8 cellular contexts compared by ENCODE assay signal in the genomic region with DNA sequence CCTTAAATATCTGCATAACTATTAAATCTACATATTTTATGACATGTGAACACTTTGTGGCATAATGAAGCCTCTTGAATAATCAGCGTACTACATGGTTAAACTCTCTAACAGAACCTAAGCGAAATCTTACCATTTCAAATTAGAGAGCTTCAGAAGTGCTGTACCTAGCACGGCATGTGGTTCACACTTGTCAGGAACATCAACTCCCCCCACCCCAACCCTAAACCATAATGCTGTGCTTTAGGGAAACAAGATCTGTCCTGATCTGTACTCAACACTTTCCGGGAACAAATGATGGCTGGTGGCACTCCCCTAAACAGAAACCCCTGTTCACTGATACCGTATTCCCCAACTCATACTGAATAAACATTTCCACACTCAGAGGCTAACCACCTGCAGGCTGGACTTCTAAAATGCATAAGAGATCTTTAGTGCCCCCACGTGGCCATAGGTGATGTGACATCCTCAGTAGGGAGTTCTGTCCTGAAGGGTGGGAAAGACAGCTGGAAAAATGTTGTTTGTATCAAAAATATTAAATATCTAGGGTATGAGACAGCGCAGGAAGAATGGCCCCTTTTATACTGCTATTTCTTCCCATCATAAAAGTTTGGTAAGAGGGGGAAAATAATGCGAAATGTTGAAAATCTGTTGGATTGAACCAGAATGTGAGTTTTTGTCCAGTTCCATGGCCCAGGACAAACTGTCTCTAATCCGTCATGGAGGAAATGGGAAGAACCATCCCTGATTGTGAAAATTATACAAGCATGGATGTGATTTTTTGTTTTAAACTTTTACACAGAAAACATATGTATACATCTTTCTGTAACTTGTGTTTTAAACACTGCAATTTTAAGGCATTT.
DNase-seq lines count a peak whose midpoint lies in the region; ATAC-seq and TF ChIP-seq lines count a peak whose summit lies in the region.

No MANE protein-coding gene starts in this region.

- 20 to 27% (median 25%) methylated on average over 9 of the region's 9 CpGs for WGBS in ovary, 3 donors

- ATAC-seq in GM19351 (IDR thresholded peaks at IDR 0.05; ENCODE audit: unreplicated experiment) = no peak

- no peak overlapping the region for H3K27ac ChIP-seq in ovary

- no peak for TF ChIP-seq EP300 in ovary (IDR thresholded peaks at IDR 0.05)

- H3K9me3 ChIP-seq in ovary = no peaks in the 10 kb centered on the region

- H3K27me3 ChIP-seq in ovary = no peaks in the 10 kb centered on the region

- H3K4me3 ChIP-seq in LNCaP clone FGC (ENCODE audit: low read depth, low read length) (no peak overlapping the region), ovary (no peak overlapping the region)

- no peaks in the 10 kb centered on the region for H3K4me1 ChIP-seq in ovary (ENCODE audit: insufficient read depth)

- intact Hi-C loops in ovary (cut with DNase I) = no loop called here

- no peaks in the 10 kb centered on the region for H3K36me3 ChIP-seq in ovary

- peak; percentile 85 for TF ChIP-seq CTCF in LNCaP clone FGC (IDR thresholded peaks at IDR 0.05; ENCODE audit: control insufficient read depth, extremely low read depth, insufficient read depth)
- peak in 2 of 3 donors; percentile 58 to 59 for TF ChIP-seq CTCF in ovary (IDR thresholded peaks at IDR 0.05)

- TF ChIP-seq POLR2A in ovary (IDR thresholded peaks at IDR 0.05) = no peak

- DNase-seq in ELF-1 (ENCODE audit: low read depth, low spot score) (peak; percentile 47), LNCaP clone FGC (ENCODE audit: low read depth) (peak; percentile 27), SIG-M5 (lab: John Stamatoyannopoulos, UW) (peak; percentile 19), germinal center (ENCODE audit: low spot score) (peak; percentile 57), ovary (peak; percentile 47 to 74 (median 61)), ureter (ENCODE audit: low spot score) (peak; percentile 70)
- DNase-seq in activated gamma-delta T cell treated with anti-CD3 and anti-CD28 coated beads, Interleukin-2, amount 50 U/mL, for 16 hours (ENCODE audit: low read depth) = peak; percentile 35

Comparison
In these comparisons a context has a peak if more than half of its experiments do, and no peak if none do; other contexts are left out.
1. DNase-seq: peak in every context shown above with its lines; median percentile 70 in ureter; 61 in ovary; 57 in germinal center; 47 in ELF-1; 35 in activated gamma-delta T cell treated with anti-CD3 and anti-CD28 coated beads, Interleukin-2, amount 50 U/mL, for 16 hours; 27 in LNCaP clone FGC; 19 in SIG-M5.